17 cellular contexts compared by ENCODE assay signal in the genomic region with DNA sequence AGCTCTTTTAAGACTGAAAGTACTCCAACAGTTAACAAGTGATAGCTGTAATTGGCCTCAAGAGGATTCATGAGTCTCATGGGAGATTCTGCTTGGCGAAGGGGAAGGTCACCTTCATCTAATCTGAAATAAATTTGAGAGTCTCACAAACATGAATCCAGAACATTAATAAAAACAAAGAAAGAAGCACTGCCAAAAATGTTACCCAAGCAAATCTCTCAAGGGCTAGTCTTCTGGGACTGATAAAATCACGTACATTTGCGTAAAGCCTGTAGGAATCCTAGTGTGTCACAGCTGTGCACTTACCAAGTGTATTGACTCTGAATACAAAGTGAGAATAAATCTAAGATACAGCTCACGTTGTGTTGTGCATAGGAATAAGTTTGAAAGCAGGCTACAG.
"Had no signal": no experiment of that assay in that cellular context is flagged by ENCODE, and none has a peak within 500 bp of the region (broad histone marks: within the 10 kb centered on the region; RNA-seq: fewer than 3 reads in every experiment).

No MANE protein-coding gene starts in this region.

- H3K36me3 ChIP-seq: brain microvascular endothelial cell had no signal

- DNase-seq: activated CD4-positive, alpha-beta T cell treated with anti-CD3 and anti-CD28 coated beads, Interleukin-2, amount 50 U/mL, for 1 hour; activated CD8-positive, alpha-beta memory T cell treated with anti-CD3 and anti-CD28 coated beads, Interleukin-2, amount 50 U/mL, for 4 hours; activated naive CD4-positive, alpha-beta T cell treated with anti-CD3 and anti-CD28 coated beads for 36 hours; activated T-cell treated with anti-CD3 and anti-CD28 coated beads, Interleukin-2, amount 50 U/mL, for 4 hours; anterior cingulate cortex; brain microvascular endothelial cell; erythroblast; foreskin melanocyte; glutamatergic neuron; hypothalamus; kidney; retina; stimulated activated CD4-positive, alpha-beta T cell treated with anti-CD3 and anti-CD28 coated beads, Interleukin-12 subunit alpha, Interleukin-12 subunit beta, amount 100 ng/mL, for 4 hours; stimulated activated CD4-positive, alpha-beta T cell treated with anti-CD3 and anti-CD28 coated beads, Interleukin-1b, Interleukin-23, amount 100 ng/mL, for 48 hours; stimulated activated CD8-positive, alpha-beta memory T cell treated with anti-CD3 and anti-CD28 coated beads, Interleukin-4, amount 100 ng/mL, for 48 hours; stimulated activated naive CD4-positive, alpha-beta T cell had no signal

- H3K27me3 ChIP-seq: brain microvascular endothelial cell had no signal

- H3K27ac ChIP-seq: brain microvascular endothelial cell, coronary artery had no signal

- H3K4me3 ChIP-seq: coronary artery had no signal
